10 cellular contexts compared by ENCODE assay signal in the genomic region with DNA sequence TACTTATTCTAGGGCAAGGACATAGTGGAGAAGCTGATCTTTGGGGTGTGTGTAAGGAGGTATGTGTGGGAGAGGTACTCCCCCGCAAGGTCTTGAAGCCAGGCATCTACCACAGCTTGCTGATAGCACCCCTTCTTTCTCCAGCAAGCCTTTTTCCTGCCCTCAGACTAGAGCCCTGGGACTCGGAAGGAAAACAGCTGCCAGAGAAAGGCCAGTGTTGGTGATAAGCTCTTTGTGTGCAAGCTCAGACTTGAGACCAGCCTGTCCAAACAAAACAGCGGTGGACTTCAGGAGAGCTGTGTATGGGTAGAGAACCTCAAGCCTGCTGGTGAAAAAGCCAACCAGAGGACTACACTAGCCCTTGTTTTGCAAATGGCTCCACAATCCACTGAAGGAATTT.
DNase-seq lines count a peak whose midpoint lies in the region; ATAC-seq and TF ChIP-seq lines count a peak whose summit lies in the region.
"Had no signal": no experiment of that assay in that cellular context is flagged by ENCODE, and none has a peak within 500 bp of the region (broad histone marks: within the 10 kb centered on the region; RNA-seq: fewer than 3 reads in every experiment).

No MANE protein-coding gene starts in this region.

- no peak overlapping the region for H3K4me3 ChIP-seq in adipocyte (ENCODE audit: low read length)
- no peak overlapping the region for H3K4me3 ChIP-seq in foreskin fibroblast (ENCODE audit: low read depth in 1 of 2, low read length in 2 of 2)

- H3K9me3 Mint-ChIP-seq in activated CD8-positive, alpha-beta T cell treated with anti-CD3 and anti-CD28 coated beads, Interleukin-2, amount 10 ng/mL, durations not matched to agents 7 days and 5 days (ENCODE audit: insufficient read depth): no peaks in the 10 kb centered on the region
- H3K9me3 Mint-ChIP-seq in activated CD8-positive, alpha-beta T cell treated with anti-CD3 and anti-CD28 coated beads for 36 hours: no peaks in the 10 kb centered on the region
- H3K9me3 Mint-ChIP-seq: activated T-cell treated with anti-CD3 and anti-CD28 coated beads, Interleukin-2, amount 50 U/mL, for 24 hours; central memory CD8-positive, alpha-beta T cell had no signal

- H3K4me3 Mint-ChIP-seq in activated CD8-positive, alpha-beta T cell treated with anti-CD3 and anti-CD28 coated beads, Interleukin-2, amount 10 ng/mL, durations not matched to agents 7 days and 5 days: no peak overlapping the region
- H3K4me3 Mint-ChIP-seq in activated CD8-positive, alpha-beta T cell treated with anti-CD3 and anti-CD28 coated beads for 36 hours: no peak overlapping the region
- H3K4me3 Mint-ChIP-seq: activated T-cell treated with anti-CD3 and anti-CD28 coated beads, Interleukin-2, amount 50 U/mL, for 24 hours; central memory CD8-positive, alpha-beta T cell had no signal

- H3K27me3 Mint-ChIP-seq in activated CD8-positive, alpha-beta T cell treated with anti-CD3 and anti-CD28 coated beads, Interleukin-2, amount 10 ng/mL, durations not matched to agents 7 days and 5 days (ENCODE audit: low read depth): peaks cover 51% of the 10 kb centered on the region
- peaks cover 31% of the 10 kb centered on the region for H3K27me3 Mint-ChIP-seq in activated CD8-positive, alpha-beta T cell treated with anti-CD3 and anti-CD28 coated beads for 36 hours

- H3K36me3 ChIP-seq in adipocyte (ENCODE audit: control insufficient read depth, insufficient read depth, low read length, severe bottlenecking): no peaks in the 10 kb centered on the region

- no peak overlapping the region for H3K27ac Mint-ChIP-seq in activated CD8-positive, alpha-beta T cell treated with anti-CD3 and anti-CD28 coated beads, Interleukin-2, amount 10 ng/mL, durations not matched to agents 7 days and 5 days
- no peak overlapping the region for H3K27ac Mint-ChIP-seq in activated CD8-positive, alpha-beta T cell treated with anti-CD3 and anti-CD28 coated beads for 36 hours
- H3K27ac Mint-ChIP-seq: activated T-cell treated with anti-CD3 and anti-CD28 coated beads, Interleukin-2, amount 50 U/mL, for 24 hours had no signal

- H3K36me3 Mint-ChIP-seq in activated CD8-positive, alpha-beta T cell treated with anti-CD3 and anti-CD28 coated beads, Interleukin-2, amount 10 ng/mL, durations not matched to agents 7 days and 5 days (ENCODE audit: low read depth): no peaks in the 10 kb centered on the region
- H3K36me3 Mint-ChIP-seq in activated CD8-positive, alpha-beta T cell treated with anti-CD3 and anti-CD28 coated beads for 36 hours (ENCODE audit: low read depth): no peaks in the 10 kb centered on the region

- peak; percentile 36 for ATAC-seq in activated CD8-positive, alpha-beta T cell treated with anti-CD3 and anti-CD28 coated beads, Interleukin-2, amount 10 ng/mL, durations not matched to agents 7 days and 5 days
- ATAC-seq in activated CD8-positive, alpha-beta T cell treated with anti-CD3 and anti-CD28 coated beads for 36 hours: no peak
- ATAC-seq in left lobe of liver: peak; percentile 13
- no peak for ATAC-seq in HG03139 (IDR thresholded peaks at IDR 0.05; ENCODE audit: unreplicated experiment)

- H3K9me3 ChIP-seq in adipocyte (ENCODE audit: control insufficient read depth, low read length): no peaks in the 10 kb centered on the region

- H3K4me1 Mint-ChIP-seq in activated CD8-positive, alpha-beta T cell treated with anti-CD3 and anti-CD28 coated beads, Interleukin-2, amount 10 ng/mL, durations not matched to agents 7 days and 5 days (ENCODE audit: low read depth): peaks cover 7% of the 10 kb centered on the region
- H3K4me1 Mint-ChIP-seq in activated CD8-positive, alpha-beta T cell treated with anti-CD3 and anti-CD28 coated beads for 36 hours (ENCODE audit: low read depth): no peaks in the 10 kb centered on the region
- H3K4me1 Mint-ChIP-seq: central memory CD8-positive, alpha-beta T cell had no signal

- no peak for DNase-seq in activated CD8-positive, alpha-beta T cell treated with anti-CD3 and anti-CD28 coated beads, Interleukin-2, amount 10 ng/mL, durations not matched to agents 7 days and 5 days
- DNase-seq in activated CD8-positive, alpha-beta T cell treated with anti-CD3 and anti-CD28 coated beads for 36 hours: no peak
- DNase-seq in adipocyte (ENCODE audit: low read depth) (no peak), left lobe of liver (ENCODE audit: low spot score) (no peak), ureter (ENCODE audit: low spot score) (peak; percentile 65), SW 1271 (lab: John Stamatoyannopoulos, UW) (no peak), foreskin fibroblast (no peak)

- POLR2A ChIA-PET in activated CD8-positive, alpha-beta T cell treated with anti-CD3 and anti-CD28 coated beads, Interleukin-2, amount 10 ng/mL, durations not matched to agents 7 days and 5 days (lab: Charles Lee): interaction anchor here (0.6 kb wide), 1 partner anchor 57 kb away, joined by 3 read pairs; no protein-coding TSS in a partner anchor
- POLR2A ChIA-PET in activated CD8-positive, alpha-beta T cell treated with anti-CD3 and anti-CD28 coated beads for 36 hours (lab: Charles Lee): no interaction called here

- no peak for TF ChIP-seq CTCF in activated CD8-positive, alpha-beta T cell treated with anti-CD3 and anti-CD28 coated beads for 36 hours (IDR thresholded peaks at IDR 0.05)
- TF ChIP-seq CTCF in foreskin fibroblast (IDR thresholded peaks at IDR 0.05; ENCODE audit: low read depth, low read length): no peak

- intact Hi-C loops in activated CD8-positive, alpha-beta T cell treated with anti-CD3 and anti-CD28 coated beads for 36 hours (cut with micrococcal nuclease): no loop called here

- CTCF ChIA-PET in activated CD8-positive, alpha-beta T cell treated with anti-CD3 and anti-CD28 coated beads, Interleukin-2, amount 10 ng/mL, durations not matched to agents 7 days and 5 days (lab: Charles Lee): interaction anchor here (0.8 to 2.5 kb wide), 20 partner anchors 10 to 1975 kb away, joined by 3 to 44 read pairs (median 3); no protein-coding TSS in a partner anchor
- CTCF ChIA-PET in activated CD8-positive, alpha-beta T cell treated with anti-CD3 and anti-CD28 coated beads for 36 hours (lab: Charles Lee): interaction anchor here (0.6 to 1.9 kb wide), 12 partner anchors 10 to 1975 kb away, joined by 3 to 12 read pairs (median 3); no protein-coding TSS in a partner anchor

- H3K4me1 ChIP-seq in adipocyte (ENCODE audit: control insufficient read depth, insufficient read depth, low read length): peaks cover 42% of the 10 kb centered on the region

- H3K27me3 ChIP-seq in adipocyte (replicated peaks; ENCODE audit: control insufficient read depth, insufficient read depth, low read length): no peaks in the 10 kb centered on the region

- peak overlapping the region; percentile 55 for H3K9ac ChIP-seq in adipocyte (ENCODE audit: low read length)

Comparison
In these comparisons a context has a peak if more than half of its experiments do, and no peak if none do; other contexts are left out.
1. ATAC-seq: peak in activated CD8-positive, alpha-beta T cell treated with anti-CD3 and anti-CD28 coated beads, Interleukin-2, amount 10 ng/mL, durations not matched to agents 7 days and 5 days (single experiment) and left lobe of liver (single experiment); none in activated CD8-positive, alpha-beta T cell treated with anti-CD3 and anti-CD28 coated beads for 36 hours (single experiment) and HG03139 (single experiment).